Comparison of ENCODE assay signal across 19 cellular contexts in genomic region chr3:177332955-177333354, GRCh38.
DNase-seq lines count a peak whose midpoint lies in the region; ATAC-seq and TF ChIP-seq lines count a peak whose summit lies in the region.
"Had no signal": no experiment of that assay in that cellular context is flagged by ENCODE, and none has a peak within 500 bp of the region (broad histone marks: within the 10 kb centered on the region; RNA-seq: fewer than 3 reads in every experiment).

No MANE protein-coding gene starts in this region.

- no peaks in the 10 kb centered on the region for H3K9me3 Mint-ChIP-seq in nephron

- no peak for DNase-seq in heart left ventricle
- DNase-seq in left cardiac atrium = no peak
- DNase-seq in NCI-H2107 (lab: John Stamatoyannopoulos, UW) = no peak
- DNase-seq in stimulated activated CD4-positive, alpha-beta T cell treated with anti-CD3 and anti-CD28 coated beads, Interleukin-12 subunit alpha, Interleukin-12 subunit beta, amount 100 ng/mL, for 4 hours = no peak
- DNase-seq: DMS53; GDM1; GOT3; HCEC 1CT; MG63; NCI-H1048; NCI-H1436; NCI-H187 treated with DMSO at 0.1 percent for 48 hours; NCI-H69; NK-92 treated with Interleukin-12 subunit alpha and Interleukin-12 subunit beta, amount 100 ng/mL, for 24 hours; Peyer's patch had no signal

- TF ChIP-seq POLR2A in heart left ventricle (IDR thresholded peaks at IDR 0.05) = no peak

- intact Hi-C loops in heart left ventricle (cut with DNase I) (loop anchor here in 4 of 10 donors (5.0 kb wide), 2 partner anchors 36 to 41 kb away; no protein-coding TSS in a partner anchor), left cardiac atrium (cut with DNase I) (loop anchor here in 1 of 2 donors (5.0 kb wide), 1 partner anchor 41 kb away; no protein-coding TSS in a partner anchor)

- H3K9me3 ChIP-seq in heart left ventricle (no peaks in the 10 kb centered on the region), OCI-LY3 (ENCODE audit: insufficient read depth, low read length) (no peaks in the 10 kb centered on the region)
- H3K9me3 ChIP-seq: MG63, Peyer's patch had no signal

- no peaks in the 10 kb centered on the region for H4K20me1 ChIP-seq in OCI-LY3 (ENCODE audit: insufficient read depth, low read length)

- no peaks in the 10 kb centered on the region for H3K79me2 ChIP-seq in OCI-LY3 (ENCODE audit: low read length)

- peak overlapping the region; percentile 11; the same call in 1 of the 2 replicates for H3K4me2 ChIP-seq in OCI-LY3 (ENCODE audit: low read length)

- H3K27me3 ChIP-seq in heart left ventricle = no peaks in the 10 kb centered on the region
- no peaks in the 10 kb centered on the region for H3K27me3 ChIP-seq in OCI-LY3 (ENCODE audit: low read depth, low read length)
- H3K27me3 ChIP-seq: MG63, Peyer's patch had no signal

- H3K36me3 Mint-ChIP-seq in nephron (ENCODE audit: low read depth) = no peaks in the 10 kb centered on the region

- H3K9ac ChIP-seq in OCI-LY3 (ENCODE audit: low read length) = no peak overlapping the region

- H3K27ac ChIP-seq in heart left ventricle = peak overlapping the region in 7 of 12 donors; percentile 6 to 87 (median 80)
- H3K27ac ChIP-seq in OCI-LY3 (ENCODE audit: low read length) = no peak overlapping the region
- H3K27ac ChIP-seq: C4-2B, Peyer's patch had no signal

- H3K4me1 ChIP-seq in heart left ventricle (peaks cover 3 to 62% (median 38%) of the 10 kb centered on the region in 12 donors), OCI-LY3 (ENCODE audit: low read length) (peaks cover 56% of the 10 kb centered on the region)

- no peaks in the 10 kb centered on the region for H3K27me3 Mint-ChIP-seq in nephron (ENCODE audit: low read depth)

- H3K27ac Mint-ChIP-seq in nephron = peak overlapping the region in 2 of 3 experiments; percentile 47 to 54

- WGBS in heart left ventricle, 4 donors = 90 to 95% (median 93%) methylated on average over 2 of the region's 2 CpGs

- H3K4me3 ChIP-seq in heart left ventricle = no peak overlapping the region
- H3K4me3 ChIP-seq in OCI-LY3 (ENCODE audit: low read length) = no peak overlapping the region
- H3K4me3 ChIP-seq: MG63, Peyer's patch had no signal

- no peak for TF ChIP-seq CTCF in heart left ventricle (IDR thresholded peaks at IDR 0.05)
- no peak for TF ChIP-seq CTCF in OCI-LY3 (IDR thresholded peaks at IDR 0.05; ENCODE audit: low read depth, low read length)
- TF ChIP-seq CTCF in nephron (IDR thresholded peaks at IDR 0.05; ENCODE audit: unreplicated experiment in 3 of 3) = no peak

- H3K36me3 ChIP-seq in heart left ventricle = no peaks in the 10 kb centered on the region
- H3K36me3 ChIP-seq in OCI-LY3 (replicated peaks; ENCODE audit: low read depth, low read length) = no peaks in the 10 kb centered on the region
- H3K36me3 ChIP-seq: MG63, Peyer's patch had no signal

- H3K4me1 Mint-ChIP-seq in nephron = peaks cover 59% of the 10 kb centered on the region

- peak overlapping the region; percentile 19; the same call in 1 of the 2 replicates for H2AFZ ChIP-seq in OCI-LY3 (ENCODE audit: low read depth, low read length)

- no peak for ATAC-seq in heart left ventricle
- ATAC-seq in left cardiac atrium = no peak
- ATAC-seq in HG03139 (IDR thresholded peaks at IDR 0.05; ENCODE audit: unreplicated experiment) = no peak

- H3K4me3 Mint-ChIP-seq in nephron = no peak overlapping the region
